ENCODE assay signal across 15 cellular contexts in genomic region chr15:78767331-78767951, GRCh38. TPM values are rescaled to one million over a fixed set of nuclear protein-coding genes. Genes with fewer than 3 reads are reported as not detected.
DNase-seq lines count a peak whose midpoint lies in the region; ATAC-seq, FAIRE-seq and TF ChIP-seq lines count a peak whose summit lies in the region.
"Had no signal": no experiment of that assay in that cellular context is flagged by ENCODE, and none has a peak within 500 bp of the region (broad histone marks: within the 10 kb centered on the region; RNA-seq: fewer than 3 reads in every experiment).

No MANE protein-coding gene starts in this region.

- CTCF ChIA-PET in H1 (lab: Charles Lee; ENCODE audit: partially characterized antibody): interaction anchor here (1.0 to 2.1 kb wide), 3 partner anchors 16 to 146 kb away, joined by 3 to 6 read pairs (median 3); partner anchors contain the start of gene CHRNA3

- TF ChIP-seq RAD21 in H1 (IDR thresholded peaks at IDR 0.05 in 1 of 2, conservative IDR thresholded peaks at IDR 0.05 in 1 of 2; ENCODE audit: low read depth in 2 of 2, low read length in 2 of 2): no peak

- no peak overlapping the region for H3K23ac ChIP-seq in H1 (ENCODE audit: insufficient read length)

- no peak overlapping the region for H3K4ac ChIP-seq in H1 (replicated peaks; ENCODE audit: insufficient read length, low read depth, low read length)

- no peak overlapping the region for H3K56ac ChIP-seq in H1 (replicated peaks; ENCODE audit: insufficient read length, low read depth, low read length)

- H3K79me1 ChIP-seq in H1 (ENCODE audit: low read depth, low read length): no peaks in the 10 kb centered on the region

- TF ChIP-seq POLR2A in H1 (IDR thresholded peaks at IDR 0.05; ENCODE audit: control extremely low read depth in 1 of 2, low read depth in 2 of 2, low read length in 2 of 2) (no peak), esophagus muscularis mucosa (IDR thresholded peaks at IDR 0.05; ENCODE audit: low read depth) (no peak)

- H3K4me3 ChIP-seq in H1 (ENCODE audit: extremely low read depth in 1 of 4, insufficient read depth in 2 of 4, low read depth in 3 of 4, low read length in 4 of 4) (no peak overlapping the region), psoas muscle (no peak overlapping the region), esophagus muscularis mucosa (no peak overlapping the region)
- H3K4me3 ChIP-seq: cardiac muscle cell had no signal

- H2BK120ac ChIP-seq in H1 (replicated peaks; ENCODE audit: low read depth, low read length): no peak overlapping the region

- H3K23me2 ChIP-seq in H1 (ENCODE audit: low read depth, low read length): no peaks in the 10 kb centered on the region

- no peak overlapping the region for H2BK20ac ChIP-seq in H1 (ENCODE audit: low read length)

- H3K4me1 ChIP-seq in H1 (replicated peaks in 1 of 4; ENCODE audit: control insufficient read depth in 3 of 4, insufficient read depth in 4 of 4, low read length in 3 of 4) (peaks cover 0 to 14% (median 4%) of the 10 kb centered on the region in 4 experiments; a peak in 6 of 7 replicates), psoas muscle (no peaks in the 10 kb centered on the region), esophagus muscularis mucosa (no peaks in the 10 kb centered on the region)

- 93% methylated on average over 7 of the region's 16 CpGs; no CpG with 5 or more reads in 1 of the 2 experiments for WGBS in H1 (ENCODE audit: extremely low coverage in 1 of 2, insufficient coverage in 1 of 2, insufficient read length in 1 of 2, insufficient replicate concordance in 2 of 2, low coverage in 1 of 2, low lambda C conversion rate in 2 of 2, missing lambda C conversion rate in 1 of 2), 2 experiments
- WGBS in psoas muscle, 3 donors: 92 to 95% (median 92%) methylated on average over 10 to 16 of the region's 16 CpGs
- WGBS in esophagus muscularis mucosa: 96% methylated on average over 5 of the region's 16 CpGs

- H2BK12ac ChIP-seq in H1 (ENCODE audit: low read depth, low read length): no peak overlapping the region

- H4K91ac ChIP-seq in H1 (replicated peaks; ENCODE audit: insufficient read length, low read length): no peak overlapping the region

- peaks cover 0 to 4% (median 0%) of the 10 kb centered on the region in 4 experiments; a peak in 1 of 8 replicates for H3K36me3 ChIP-seq in H1 (ENCODE audit: control insufficient read depth in 2 of 4, insufficient read depth in 4 of 4, low read length in 3 of 4)
- H3K36me3 ChIP-seq in psoas muscle (ENCODE audit: insufficient read depth in 1 of 2, low read depth in 1 of 2): no peaks in the 10 kb centered on the region
- peaks cover 0 to 7% (median 4%) of the 10 kb centered on the region in 4 donors for H3K36me3 ChIP-seq in esophagus muscularis mucosa
- H3K36me3 ChIP-seq: cardiac muscle cell had no signal

- no peaks in the 10 kb centered on the region for H3K79me2 ChIP-seq in H1 (ENCODE audit: control insufficient read depth in 1 of 2, insufficient read depth in 2 of 2, low read length in 2 of 2)

- intact Hi-C loops in psoas muscle (cut with DNase I): loop anchor here (10.0 kb wide), 2 partner anchors 47 to 107 kb away; partner anchors contain the start of genes ADAMTS7 (in 1 of the 2) and MORF4L1 (in 1 of the 2)
- intact Hi-C loops in esophagus muscularis mucosa (cut with DNase I): no loop called here

- DNase-seq in NCI-H2107 treated with DMSO at 0.1 percent for 48 hours (lab: John Stamatoyannopoulos, UW; ENCODE audit: unreplicated experiment) (peak; percentile 26), NCI-H2107 (lab: John Stamatoyannopoulos, UW) (no peak), HT-29 (ENCODE audit: low spot score) (peak; percentile 25), H1 (ENCODE audit: low read depth in 1 of 2, low spot score in 2 of 2) (no peak), psoas muscle (peak; percentile 9 to 39), NK-92 (lab: John Stamatoyannopoulos, UW; ENCODE audit: unreplicated experiment) (no peak), esophagus muscularis mucosa (ENCODE audit: extremely low spot score) (no peak)
- DNase-seq: activated CD8-positive, alpha-beta T cell treated with anti-CD3 and anti-CD28 coated beads, Interleukin-2, amount 10 ng/mL, durations not matched to agents 7 days and 5 days; activated T-cell treated with anti-CD3 and anti-CD28 coated beads, Interleukin-2, amount 50 U/mL, for 72 hours; CD4-positive, alpha-beta T cell; naive B cell; NCI-H1694; NCI-H524 treated with DMSO at 0.1 percent for 48 hours had no signal

- no peak overlapping the region for H2BK5ac ChIP-seq in H1 (ENCODE audit: low read depth, low read length)

- H3K9me3 ChIP-seq in H1 (ENCODE audit: insufficient read depth in 2 of 2, low read depth in 1 of 2, low read length in 1 of 2) (no peaks in the 10 kb centered on the region), psoas muscle (no peaks in the 10 kb centered on the region), esophagus muscularis mucosa (no peaks in the 10 kb centered on the region)

- H3K9ac ChIP-seq in H1 (replicated peaks in 1 of 4; ENCODE audit: extremely low read depth in 1 of 4, low read depth in 3 of 4, low read length in 3 of 4): no peak overlapping the region

- no peak overlapping the region for H4K5ac ChIP-seq in H1 (ENCODE audit: insufficient read length, low read depth, low read length)

- POLR2A ChIA-PET in H1 (lab: Charles Lee; ENCODE audit: partially characterized antibody): interaction anchor here (1.0 kb wide), 1 partner anchor 259 kb away, joined by 3 read pairs; no protein-coding TSS in a partner anchor

- no peak overlapping the region for H3K14ac ChIP-seq in H1 (ENCODE audit: insufficient read length)

- H3K27ac ChIP-seq in H1 (ENCODE audit: low read depth, low read length) (no peak overlapping the region), psoas muscle (no peak overlapping the region), esophagus muscularis mucosa (replicated peaks in 1 of 4) (no peak overlapping the region)
- H3K27ac ChIP-seq: cardiac muscle cell had no signal

- H2BK15ac ChIP-seq in H1 (ENCODE audit: low read length): no peak overlapping the region

- no peak overlapping the region for H4K8ac ChIP-seq in H1 (ENCODE audit: extremely low read depth, insufficient read depth, low read length)

- peak overlapping the region; percentile 51; the same call in 1 of the 2 replicates for H3K18ac ChIP-seq in H1 (ENCODE audit: extremely low read depth, low read length)

- H2AFZ ChIP-seq in H1 (ENCODE audit: low read length): no peak overlapping the region

- H3K27me3 ChIP-seq in H1 (replicated peaks in 1 of 4; ENCODE audit: control insufficient read depth in 3 of 4, extremely low read depth in 1 of 4, insufficient read depth in 3 of 4, low read length in 3 of 4) (no peaks in the 10 kb centered on the region), psoas muscle (ENCODE audit: insufficient read depth in 3 of 3, low read length in 2 of 3) (no peaks in the 10 kb centered on the region), esophagus muscularis mucosa (no peaks in the 10 kb centered on the region)
- H3K27me3 ChIP-seq: cardiac muscle cell had no signal

- TF ChIP-seq CTCF in H1 (IDR thresholded peaks at IDR 0.05; ENCODE audit: control extremely low read depth in 1 of 3, insufficient read depth in 1 of 3, low read depth in 1 of 3, low read length in 3 of 3): peak; percentile 10 to 41 (median 21); a peak in 2 of 4 replicates
- no peak for TF ChIP-seq CTCF in psoas muscle (IDR thresholded peaks at IDR 0.05)
- TF ChIP-seq CTCF in esophagus muscularis mucosa (IDR thresholded peaks at IDR 0.05): no peak

- peaks cover 0 to 2% of the 10 kb centered on the region in 2 experiments for H4K20me1 ChIP-seq in H1 (replicated peaks in 1 of 2; ENCODE audit: control insufficient read depth in 1 of 2, insufficient read depth in 2 of 2, low read length in 2 of 2)

- TF ChIP-seq EP300 in H1 (IDR thresholded peaks at IDR 0.05; ENCODE audit: borderline replicate concordance in 1 of 2, low read depth in 2 of 2, low read length in 2 of 2) (no peak), esophagus muscularis mucosa (IDR thresholded peaks at IDR 0.05) (no peak)

- no peak overlapping the region for H2AK5ac ChIP-seq in H1 (ENCODE audit: low read depth, low read length)

- ATAC-seq in psoas muscle (no peak), HG03039 (IDR thresholded peaks at IDR 0.05; ENCODE audit: unreplicated experiment) (no peak)
- ATAC-seq: activated CD8-positive, alpha-beta T cell treated with anti-CD3 and anti-CD28 coated beads, Interleukin-2, amount 10 ng/mL, durations not matched to agents 7 days and 5 days; activated T-cell treated with anti-CD3 and anti-CD28 coated beads, Interleukin-2, amount 50 U/mL, for 72 hours had no signal

- no peak overlapping the region for H3K4me2 ChIP-seq in H1 (ENCODE audit: insufficient read depth in 1 of 2, low read depth in 2 of 2, low read length in 2 of 2)

- FAIRE-seq in H1 (lab: Jason Lieb, UNC): no peak

TF ChIP-seq in H1, 55 proteins besides CTCF, POLR2A, EP300 and RAD21 (continues in another document):
- TF ChIP-seq POU5F1 (IDR thresholded peaks at IDR 0.05; ENCODE audit: low read depth, low read length): no peak
- no peak for TF ChIP-seq TAF1 (IDR thresholded peaks at IDR 0.05; ENCODE audit: low read depth, low read length)
- no peak for TF ChIP-seq MAFK (IDR thresholded peaks at IDR 0.05; ENCODE audit: low read depth, low read length)
- TF ChIP-seq GABPA (IDR thresholded peaks at IDR 0.05; ENCODE audit: borderline replicate concordance, insufficient read depth, low read length): no peak
- TF ChIP-seq BCL11A (IDR thresholded peaks at IDR 0.05; ENCODE audit: low read depth in 2 of 2, low read length in 2 of 2): no peak
- TF ChIP-seq SP2 (IDR thresholded peaks at IDR 0.05; ENCODE audit: low read length): no peak
- TF ChIP-seq EGR1 (IDR thresholded peaks at IDR 0.05; ENCODE audit: borderline replicate concordance, low read depth, low read length): no peak
- TF ChIP-seq SIX5 (IDR thresholded peaks at IDR 0.05; ENCODE audit: low read depth, low read length): no peak
- no peak for TF ChIP-seq GTF2F1 (IDR thresholded peaks at IDR 0.05; ENCODE audit: borderline replicate concordance, low read depth, low read length)
- TF ChIP-seq SP4 (IDR thresholded peaks at IDR 0.05; ENCODE audit: low read length): no peak
- no peak for TF ChIP-seq BRCA1 (IDR thresholded peaks at IDR 0.05; ENCODE audit: low read depth, low read length)

RNA-seq across cellular contexts. Expression of gene ADAMTS7, which starts 43.8 kb away (rescaled TPM):
- total RNA-seq in HT-29 (2014; rRNA removed; shearing (Covaris generic)): 0.50 and 0.69 TPM in 2 replicates
- total RNA-seq in H1 (2021; fragmentation: NEBNext Ultra II Directional; extraction: Animal tissue kit (Norgen Biotek cat#: 25700)): 43.1 and 45.2 TPM in 2 replicates
- polyA plus RNA-seq in H1 (2011; rRNA removed) (27.9 and 54.6 TPM in 2 replicates), psoas muscle (under 1 TPM; 0.32 to 0.61 (median 0.59) TPM)
- polyA plus RNA-seq in H1 (2011; cell fraction: cytosol; rRNA removed): 30.9 TPM
- polyA plus RNA-seq in H1 (2011; cell fraction: nucleus; rRNA removed): 185 TPM
- polyA plus RNA-seq in H1 (2012, experiment 1 of 2): 23.0 to 41.5 TPM (median 38.0 TPM) in 4 replicates
- polyA plus RNA-seq in H1 (2012, experiment 2 of 2): 23.5 TPM
- 43.7 TPM for polyA plus RNA-seq in H1 (2013, experiment 1 of 2)
- polyA plus RNA-seq in H1 (2013, experiment 2 of 2): 36.1 TPM
- polyA minus RNA-seq in H1 (2011; rRNA and poly(A)+ RNA removed): 22.3 and 28.5 TPM in 2 replicates
- polyA minus RNA-seq in H1 (2011; cell fraction: cytosol; rRNA and poly(A)+ RNA removed): 29.9 TPM
- 54.6 TPM for polyA minus RNA-seq in H1 (2011; cell fraction: nucleus; rRNA and poly(A)+ RNA removed)
- total RNA-seq in psoas muscle (1 to 10 TPM in 2 of 4 donors, under 1 TPM in 2; 0.74 to 1.3 (median 0.96) TPM), esophagus muscularis mucosa (1 to 10 TPM; 2.0 to 4.6 (median 2.3) TPM)
- total RNA-seq: activated CD8-positive, alpha-beta T cell treated with anti-CD3 and anti-CD28 coated beads, Interleukin-2, amount 10 ng/mL, durations not matched to agents 7 days and 5 days had no signal

Comparison
In these comparisons a context has a peak if more than half of its experiments do, and no peak if none do; other contexts are left out.
1. DNase-seq: peak in NCI-H2107 treated with DMSO at 0.1 percent for 48 hours (single experiment), HT-29 (single experiment) and psoas muscle (2 of 2); none in NCI-H2107 (single experiment), H1 (0 of 2), NK-92 (single experiment) and esophagus muscularis mucosa (single experiment).
2. CTCF ChIP-seq: peak in H1 (3 of 3); none in psoas muscle (single experiment) and esophagus muscularis mucosa (0 of 3).